ENCODE assay signal across 8 cellular contexts in genomic region chr11:125496465-125496817, GRCh38. TPM values are rescaled to one million over a fixed set of nuclear protein-coding genes. Genes with fewer than 3 reads are reported as not detected.
A peak's percentile ranks its signal among the peaks of the same experiment; 100 is the strongest.
DNase-seq lines count a peak whose midpoint lies in the region; ATAC-seq and TF ChIP-seq lines count a peak whose summit lies in the region.

No MANE protein-coding gene starts in this region.

- TF ChIP-seq CTCF in mammary epithelial cell (conservative IDR thresholded peaks at IDR 0.05 in 1 of 2, IDR thresholded peaks at IDR 0.05 in 1 of 2; ENCODE audit: extremely low read depth in 1 of 2, insufficient read depth in 1 of 2, low read depth in 1 of 2, low read length in 2 of 2) (no peak), lower lobe of right lung (IDR thresholded peaks at IDR 0.05) (no peak), thoracic aorta (IDR thresholded peaks at IDR 0.05) (no peak)

- peak overlapping the region; percentile 30 for H3K9ac ChIP-seq in mammary epithelial cell (ENCODE audit: insufficient read depth, low read length)

- dilution Hi-C loops in mammary epithelial cell (cut with HindIII; ENCODE audit: low sequenced_read_pairs), result no loop called here

- H3K4me3 ChIP-seq in mammary epithelial cell (replicated peaks in 1 of 3; ENCODE audit: insufficient read depth in 1 of 3, low read depth in 2 of 3, low read length in 3 of 3) (peak overlapping the region; percentile 8 to 93 (median 82)), lower lobe of right lung (peak overlapping the region; percentile 62), thoracic aorta (peak overlapping the region; percentile 93)

- H4K20me1 ChIP-seq in mammary epithelial cell (ENCODE audit: insufficient read depth, low read length), result no peaks in the 10 kb centered on the region

- peak overlapping the region; percentile 71 for H3K27ac ChIP-seq in mammary epithelial cell (ENCODE audit: insufficient read depth, low read depth, low read length)
- peak overlapping the region; percentile 10 for H3K27ac ChIP-seq in lower lobe of right lung
- H3K27ac ChIP-seq in thoracic aorta, result peak overlapping the region; percentile 81 to 93

- H3K9me3 ChIP-seq in mammary epithelial cell (replicated peaks; ENCODE audit: insufficient read depth, low read length), result no peaks in the 10 kb centered on the region
- H3K9me3 ChIP-seq in lower lobe of right lung, result no peaks in the 10 kb centered on the region
- no peaks in the 10 kb centered on the region for H3K9me3 ChIP-seq in thoracic aorta

- in situ Hi-C loops in mammary epithelial cell (cut with MboI; ENCODE audit: low sequenced_read_pairs in 2 of 2), result no loop called here

- no peak overlapping the region for H3K27ac Mint-ChIP-seq in T-helper 2 cell treated with Interferon-gamma antibody and Interleukin-4, amounts not matched to agents 5 μg/mL and 100 μg/mL, for 36 hours

- H3K4me3 Mint-ChIP-seq in T-helper 2 cell treated with Interferon-gamma antibody and Interleukin-4, amounts not matched to agents 5 μg/mL and 100 μg/mL, for 36 hours, result peak overlapping the region; percentile 83

- peaks cover 40% of the 10 kb centered on the region for H3K79me2 ChIP-seq in mammary epithelial cell (ENCODE audit: insufficient read depth, low read length)

- H3K36me3 ChIP-seq in mammary epithelial cell (ENCODE audit: insufficient read depth, low read length) (no peaks in the 10 kb centered on the region), lower lobe of right lung (no peaks in the 10 kb centered on the region), thoracic aorta (no peaks in the 10 kb centered on the region)

- peak overlapping the region; percentile 89 for H3K4me2 ChIP-seq in mammary epithelial cell (ENCODE audit: insufficient read depth, low read depth, low read length)

- intact Hi-C loops in mammary epithelial cell (cut with micrococcal nuclease) (loop anchor here (1.0 kb wide), 1 partner anchor 18 kb away; no protein-coding TSS in a partner anchor), lower lobe of right lung (cut with DNase I) (no loop called here)

- ATAC-seq in lower lobe of right lung (no peak), thoracic aorta (ENCODE audit: insufficient number of reproducible peaks, low FRiP score, low read depth) (no peak)

- H3K27me3 ChIP-seq in mammary epithelial cell (ENCODE audit: insufficient read depth, low read length), result no peaks in the 10 kb centered on the region
- peaks cover 35% of the 10 kb centered on the region for H3K27me3 ChIP-seq in lower lobe of right lung (ENCODE audit: low read depth)
- H3K27me3 ChIP-seq in thoracic aorta (replicated peaks; ENCODE audit: insufficient read depth), result no peaks in the 10 kb centered on the region

- peaks cover 52% of the 10 kb centered on the region for H3K27me3 Mint-ChIP-seq in T-helper 2 cell treated with Interferon-gamma antibody and Interleukin-4, amounts not matched to agents 5 μg/mL and 100 μg/mL, for 36 hours (ENCODE audit: low read depth)

- 22% methylated on average over 12 of the region's 12 CpGs for WGBS in mammary epithelial cell (ENCODE audit: low coverage, missing lambda C conversion rate)

- no peaks in the 10 kb centered on the region for H3K9me3 Mint-ChIP-seq in T-helper 2 cell treated with Interferon-gamma antibody and Interleukin-4, amounts not matched to agents 5 μg/mL and 100 μg/mL, for 36 hours

- no peak for DNase-seq in T-helper 2 cell treated with Interferon-gamma antibody and Interleukin-4, amounts not matched to agents 5 μg/mL and 100 μg/mL, for 36 hours (ENCODE audit: low spot score)
- no peak for DNase-seq in T-helper 2 cell
- DNase-seq in mammary epithelial cell, result no peak
- no peak for DNase-seq in lower lobe of right lung
- no peak for DNase-seq in thoracic aorta (ENCODE audit: low spot score)
- no peak for DNase-seq in NCI-H187 (lab: John Stamatoyannopoulos, UW)
- DNase-seq in EL, result no peak
- DNase-seq in LoVo (ENCODE audit: low spot score), result no peak

- peaks cover 17% of the 10 kb centered on the region for H3K4me1 Mint-ChIP-seq in T-helper 2 cell treated with Interferon-gamma antibody and Interleukin-4, amounts not matched to agents 5 μg/mL and 100 μg/mL, for 36 hours (ENCODE audit: low read depth)

- H2AFZ ChIP-seq in mammary epithelial cell (ENCODE audit: low read depth, low read length), result peak overlapping the region; percentile 83

- no TSS peak for BruUV-seq in mammary epithelial cell (replicated peaks; lab: Mats Ljungman, UMichigan)

- no peaks in the 10 kb centered on the region for H3K36me3 Mint-ChIP-seq in T-helper 2 cell treated with Interferon-gamma antibody and Interleukin-4, amounts not matched to agents 5 μg/mL and 100 μg/mL, for 36 hours (ENCODE audit: low read depth)

- CTCF ChIA-PET in mammary epithelial cell (lab: Charles Lee; ENCODE audit: low non-redundant PET), result interaction anchor here (0.7 kb wide), 1 partner anchor 64 kb away, joined by 4 read pairs; no protein-coding TSS in a partner anchor

- H3K4me1 ChIP-seq in mammary epithelial cell (ENCODE audit: insufficient read depth, low read length) (peaks cover 19% of the 10 kb centered on the region), lower lobe of right lung (peaks cover 21% of the 10 kb centered on the region), thoracic aorta (ENCODE audit: control insufficient read depth in 1 of 2, low read depth in 2 of 2) (peaks cover 9 to 17% of the 10 kb centered on the region in 2 donors)

RNA-seq across cellular contexts. Expression of gene FEZ1, which starts 0.4 kb away (rescaled TPM):
- total RNA-seq in mammary epithelial cell (100 to 1,000 TPM in 1 of 2 donors, 10 to 100 TPM in 1; 82.2 to 230 TPM), lower lobe of right lung (23.4 TPM), thoracic aorta (10 to 100 TPM; 83.0 to 96.5 TPM)
- 138 TPM for polyA plus RNA-seq in mammary epithelial cell
- polyA minus RNA-seq in mammary epithelial cell, result 120 TPM

Comparison
In these comparisons a context has a peak if more than half of its experiments do, and no peak if none do; other contexts are left out.
1. H3K27ac ChIP-seq: peak in every context shown above with its lines; median percentile 87 in thoracic aorta; 71 in mammary epithelial cell; 10 in lower lobe of right lung.